In genomic region chr6:118523216-118523615, GRCh38 we compare ENCODE assay signal across 15 cellular contexts. TPM values are rescaled to one million over a fixed set of nuclear protein-coding genes. Genes with fewer than 3 reads are reported as not detected.
"Had no signal": no experiment of that assay in that cellular context is flagged by ENCODE, and none has a peak within 500 bp of the region (broad histone marks: within the 10 kb centered on the region; RNA-seq: fewer than 3 reads in every experiment).

No MANE protein-coding gene starts in this region.

- FAIRE-seq: keratinocyte had no signal

- H3K27me3 Mint-ChIP-seq: activated B cell treated with CpG ODN at 0.5 μM for 24 hours; activated CD4-positive, alpha-beta T cell treated with anti-CD3 and anti-CD28 coated beads, Interleukin-2, amount 10 ng/mL, durations not matched to agents 24 days and 14 days; activated CD8-positive, alpha-beta T cell treated with anti-CD3 and anti-CD28 coated beads for 36 hours; activated naive CD4-positive, alpha-beta T cell treated with anti-CD3 and anti-CD28 coated beads, Interleukin-2, amount 10 ng/mL, durations not matched to agents 7 days and 5 days; activated naive CD8-positive, alpha-beta T cell treated with anti-CD3 and anti-CD28 coated beads, Interleukin-2, amount 50 U/mL, for 24 hours; brain; natural killer cell treated with Interleukin-12 subunit alpha and Interleukin-12 subunit beta and Interleukin-15 and Interleukin-18, amount 100 ng/mL, for 72 hours had no signal

- H3K4me3 Mint-ChIP-seq: activated B cell treated with CpG ODN at 0.5 μM for 24 hours; activated CD4-positive, alpha-beta T cell treated with anti-CD3 and anti-CD28 coated beads, Interleukin-2, amount 10 ng/mL, durations not matched to agents 24 days and 14 days; activated CD8-positive, alpha-beta T cell treated with anti-CD3 and anti-CD28 coated beads for 36 hours; activated naive CD4-positive, alpha-beta T cell treated with anti-CD3 and anti-CD28 coated beads, Interleukin-2, amount 10 ng/mL, durations not matched to agents 7 days and 5 days; activated naive CD8-positive, alpha-beta T cell treated with anti-CD3 and anti-CD28 coated beads, Interleukin-2, amount 50 U/mL, for 24 hours; activated T-cell treated with anti-CD3 and anti-CD28 coated beads, Interleukin-2, amount 50 U/mL, for 4 hours; brain; natural killer cell treated with Interleukin-12 subunit alpha and Interleukin-12 subunit beta and Interleukin-15 and Interleukin-18, amount 100 ng/mL, for 72 hours had no signal

- H3K9me3 Mint-ChIP-seq: activated B cell treated with CpG ODN at 0.5 μM for 24 hours; activated naive CD4-positive, alpha-beta T cell treated with anti-CD3 and anti-CD28 coated beads, Interleukin-2, amount 10 ng/mL, durations not matched to agents 7 days and 5 days; natural killer cell treated with Interleukin-12 subunit alpha and Interleukin-12 subunit beta and Interleukin-15 and Interleukin-18, amount 100 ng/mL, for 72 hours had no signal

- H3K27ac Mint-ChIP-seq: activated B cell treated with CpG ODN at 0.5 μM for 24 hours; activated CD4-positive, alpha-beta T cell treated with anti-CD3 and anti-CD28 coated beads, Interleukin-2, amount 10 ng/mL, durations not matched to agents 24 days and 14 days; activated CD8-positive, alpha-beta T cell treated with anti-CD3 and anti-CD28 coated beads for 36 hours; activated naive CD4-positive, alpha-beta T cell treated with anti-CD3 and anti-CD28 coated beads, Interleukin-2, amount 10 ng/mL, durations not matched to agents 7 days and 5 days; activated naive CD8-positive, alpha-beta T cell treated with anti-CD3 and anti-CD28 coated beads, Interleukin-2, amount 50 U/mL, for 24 hours had no signal

- ATAC-seq: activated CD8-positive, alpha-beta T cell treated with anti-CD3 and anti-CD28 coated beads for 36 hours; activated naive CD8-positive, alpha-beta T cell treated with anti-CD3 and anti-CD28 coated beads, Interleukin-2, amount 50 U/mL, for 24 hours; activated T-cell treated with anti-CD3 and anti-CD28 coated beads, Interleukin-2, amount 50 U/mL, for 4 hours; sciatic nerve had no signal

- DNase-seq: activated B cell treated with CpG ODN at 0.5 μM for 24 hours; activated CD4-positive, alpha-beta T cell treated with anti-CD3 and anti-CD28 coated beads, Interleukin-2, amount 10 ng/mL, durations not matched to agents 24 days and 14 days; activated CD8-positive, alpha-beta T cell treated with anti-CD3 and anti-CD28 coated beads for 36 hours; activated effector memory CD4-positive, alpha-beta T cell treated with Interleukin-2 at 50 U/mL for 16 hours; activated naive CD4-positive, alpha-beta T cell treated with anti-CD3 and anti-CD28 coated beads, Interleukin-2, amount 10 ng/mL, durations not matched to agents 7 days and 5 days; activated naive CD8-positive, alpha-beta T cell treated with anti-CD3 and anti-CD28 coated beads, Interleukin-2, amount 50 U/mL, for 24 hours; activated T-cell treated with anti-CD3 and anti-CD28 coated beads, Interleukin-2, amount 50 U/mL, for 4 hours; anterior cingulate cortex; central memory CD4-positive, alpha-beta T cell; hypothalamus; stimulated activated CD4-positive, alpha-beta T cell treated with anti-CD3 and anti-CD28 coated beads, Interleukin-4, amount 100 ng/mL, for 1 hour had no signal

RNA-seq across cellular contexts. Expression of gene PLN, which starts 24.9 kb away (rescaled TPM):
- total RNA-seq: activated B cell treated with CpG ODN at 0.5 μM for 24 hours; activated CD4-positive, alpha-beta T cell treated with anti-CD3 and anti-CD28 coated beads, Interleukin-2, amount 10 ng/mL, durations not matched to agents 24 days and 14 days; activated CD8-positive, alpha-beta T cell treated with anti-CD3 and anti-CD28 coated beads for 36 hours; natural killer cell treated with Interleukin-12 subunit alpha and Interleukin-12 subunit beta and Interleukin-15 and Interleukin-18, amount 100 ng/mL, for 72 hours had no signal
